In genomic region chr6:118893095-118893881, GRCh38 we compare ENCODE assay signal across 1 cellular context.
TF ChIP-seq lines count a peak whose summit lies in the region.

No MANE protein-coding gene starts in this region.

TF ChIP-seq in HEK293, 187 proteins besides CTCF, POLR2A, EP300 and RAD21 (continued from another document and continues in another):
- no peak for TF ChIP-seq ELK4 (IDR thresholded peaks at IDR 0.05; ENCODE audit: borderline replicate concordance, low read depth, low read length)
- TF ChIP-seq ZNF2 (tag by site-specific recombination; IDR thresholded peaks at IDR 0.05), result peak; percentile 66; the same call in 1 of the 2 replicates
- TF ChIP-seq KLF7 (tag by site-specific recombination; IDR thresholded peaks at IDR 0.05; ENCODE audit: borderline replicate concordance), result peak; percentile 35; the same call in 1 of the 2 replicates
- TF ChIP-seq ZNF157 (tag by site-specific recombination; IDR thresholded peaks at IDR 0.05), result no peak
- no peak for TF ChIP-seq ZNF580 (tag by site-specific recombination; IDR thresholded peaks at IDR 0.05)
- no peak for TF ChIP-seq ZNF37A (tag by site-specific recombination; IDR thresholded peaks at IDR 0.05)
- no peak for TF ChIP-seq ZNF777 (tag by site-specific recombination; IDR thresholded peaks at IDR 0.05; ENCODE audit: borderline replicate concordance)
- TF ChIP-seq ZNF510 (tag by site-specific recombination; IDR thresholded peaks at IDR 0.05; ENCODE audit: insufficient replicate concordance), result no peak
- no peak for TF ChIP-seq GLI4 (tag by site-specific recombination; IDR thresholded peaks at IDR 0.05)
- peak; percentile 58; the same call in 1 of the 2 replicates for TF ChIP-seq ZNF16 (tag by site-specific recombination; IDR thresholded peaks at IDR 0.05; ENCODE audit: low read depth)
- peak; percentile 23; the same call in 1 of the 2 replicates for TF ChIP-seq TRIM28 (IDR thresholded peaks at IDR 0.05; ENCODE audit: borderline replicate concordance, low read length)
- TF ChIP-seq TCF7L2 (IDR thresholded peaks at IDR 0.05; ENCODE audit: borderline replicate concordance, low read depth, low read length), result no peak
- TF ChIP-seq ZNF658 (tag by site-specific recombination; IDR thresholded peaks at IDR 0.05), result no peak
- TF ChIP-seq INSM2 (tag by site-specific recombination; IDR thresholded peaks at IDR 0.05), result no peak
- no peak for TF ChIP-seq ZNF146 (tag by site-specific recombination; IDR thresholded peaks at IDR 0.05)
- no peak for TF ChIP-seq ZFP37 (tag by site-specific recombination; IDR thresholded peaks at IDR 0.05)
- TF ChIP-seq SP7 (tag by site-specific recombination; IDR thresholded peaks at IDR 0.05), result peak; percentile 57; the same call in 1 of the 2 replicates
- TF ChIP-seq PRDM2 (tag by site-specific recombination; IDR thresholded peaks at IDR 0.05; ENCODE audit: borderline replicate concordance), result no peak
- no peak for TF ChIP-seq ZNF174 (tag by site-specific recombination; IDR thresholded peaks at IDR 0.05)
- TF ChIP-seq ZFP41 (tag by site-specific recombination; IDR thresholded peaks at IDR 0.05; ENCODE audit: borderline replicate concordance), result no peak
- TF ChIP-seq PRDM6 (tag by site-specific recombination; IDR thresholded peaks at IDR 0.05), result peak; percentile 52; the same call in 1 of the 2 replicates
- TF ChIP-seq ZNF391 (tag by site-specific recombination; IDR thresholded peaks at IDR 0.05; ENCODE audit: borderline replicate concordance, low read depth), result peak; percentile 14; the same call in 1 of the 2 replicates
- peak; percentile 53; the same call in 1 of the 2 replicates for TF ChIP-seq ZNF518A (tag by site-specific recombination; conservative IDR thresholded peaks at IDR 0.05; ENCODE audit: low read depth)
- no peak for TF ChIP-seq ZBTB49 (tag by site-specific recombination; IDR thresholded peaks at IDR 0.05; ENCODE audit: low read depth)
- peak; percentile 38 for TF ChIP-seq PATZ1 (tag by site-specific recombination; IDR thresholded peaks at IDR 0.05)
- TF ChIP-seq ZNF571 (tag by site-specific recombination; IDR thresholded peaks at IDR 0.05), result no peak
- no peak for TF ChIP-seq ZNF837 (tag by site-specific recombination; IDR thresholded peaks at IDR 0.05)
- no peak for TF ChIP-seq BCL11A (tag by site-specific recombination; IDR thresholded peaks at IDR 0.05; ENCODE audit: low read depth)
- TF ChIP-seq ZNF311 (tag by site-specific recombination; IDR thresholded peaks at IDR 0.05; ENCODE audit: borderline replicate concordance), result no peak
- TF ChIP-seq ZNF610 (tag by site-specific recombination; IDR thresholded peaks at IDR 0.05; ENCODE audit: borderline replicate concordance), result no peak
- TF ChIP-seq ZNF473 (tag by site-specific recombination; IDR thresholded peaks at IDR 0.05), result no peak
- no peak for TF ChIP-seq ZNF549 (tag by site-specific recombination; IDR thresholded peaks at IDR 0.05)
- TF ChIP-seq KLF1 (tag by site-specific recombination; IDR thresholded peaks at IDR 0.05), result peak; percentile 42; the same call in 1 of the 2 replicates
- TF ChIP-seq ZNF645 (tag by site-specific recombination; IDR thresholded peaks at IDR 0.05), result no peak
- peak; percentile 63 for TF ChIP-seq SP3 (tag by site-specific recombination; IDR thresholded peaks at IDR 0.05)
- peak; percentile 77 for TF ChIP-seq ZFHX2 (tag by site-specific recombination; conservative IDR thresholded peaks at IDR 0.05)
- no peak for TF ChIP-seq ZNF404 (tag by site-specific recombination; IDR thresholded peaks at IDR 0.05)
